8 cellular contexts compared by ENCODE assay signal in genomic region chr16:30657866-30658730, GRCh38. TPM values are rescaled to one million over a fixed set of nuclear protein-coding genes. Genes with fewer than 3 reads are reported as not detected.
DNase-seq lines count a peak whose midpoint lies in the region; ATAC-seq and TF ChIP-seq lines count a peak whose summit lies in the region.

TSS of gene FBRS (plus strand) at chr16:30658431. CDS start at chr16:30659519, 1,088 bp downstream.

- peak within 1 kb of the TSS; percentile 100 for H3K27ac Mint-ChIP-seq in T-cell

- H3K27me3 ChIP-seq in adrenal gland, result no peaks in the 10 kb centered on the region
- H3K27me3 ChIP-seq in heart left ventricle, result no peaks in the 10 kb centered on the region
- H3K27me3 ChIP-seq in upper lobe of right lung, result no peaks in the 10 kb centered on the region

- H3K4me1 ChIP-seq in adrenal gland (replicated peaks in 1 of 2), result peaks cover 26 to 43% of the 10 kb centered on the region in 2 donors
- H3K4me1 ChIP-seq in heart left ventricle, result peaks cover 0 to 47% (median 39%) of the 10 kb centered on the region in 12 donors
- H3K4me1 ChIP-seq in upper lobe of right lung, result peaks cover 31% of the 10 kb centered on the region

- CTCF ChIA-PET in T-cell (lab: Charles Lee), result interaction anchor here in 1 of 2 donors (0.6 to 2.0 kb wide), 5 partner anchors 8 to 733 kb away, joined by 3 to 16 read pairs (median 4); partner anchors contain the start of genes DCTPP1 and ZNF764

- peak within 1 kb of the TSS; percentile 91 to 98 (median 95) for H3K4me3 Mint-ChIP-seq in T-cell

- H3K4me3 ChIP-seq in adrenal gland (peak within 1 kb of the TSS; percentile 60 to 97 (median 90)), heart left ventricle (peak within 1 kb of the TSS; percentile 68 to 96 (median 90)), upper lobe of right lung (peak within 1 kb of the TSS; percentile 83)

- DNase-seq in NCI-H1436 (lab: John Stamatoyannopoulos, UW), result peak; percentile 100
- peak; percentile 99 to 100 (median 100) for DNase-seq in T-cell
- peak; percentile 100 for DNase-seq in adrenal gland
- peak; percentile 100 for DNase-seq in heart left ventricle
- DNase-seq in posterior cingulate gyrus, result peak; percentile 99 to 100 (median 100)
- peak; percentile 100 for DNase-seq in upper lobe of right lung

- TF ChIP-seq POLR2A in adrenal gland (IDR thresholded peaks at IDR 0.05) (peak; percentile 93), heart left ventricle (IDR thresholded peaks at IDR 0.05) (peak in 1 of 2 donors; percentile 70)

- peak; percentile 89 for TF ChIP-seq CTCF in GM12874 (IDR thresholded peaks at IDR 0.05; ENCODE audit: insufficient read depth, low read depth, low read length)
- peak; percentile 48 to 90 (median 62) for TF ChIP-seq CTCF in adrenal gland (IDR thresholded peaks at IDR 0.05)
- peak; percentile 74 to 99 (median 90) for TF ChIP-seq CTCF in heart left ventricle (IDR thresholded peaks at IDR 0.05)
- peak; percentile 84 for TF ChIP-seq CTCF in upper lobe of right lung (IDR thresholded peaks at IDR 0.05)

- H3K9me3 Mint-ChIP-seq in T-cell, result no peaks in the 10 kb centered on the region

- H3K9me3 ChIP-seq in adrenal gland (replicated peaks in 1 of 3) (no peaks in the 10 kb centered on the region), heart left ventricle (no peaks in the 10 kb centered on the region), upper lobe of right lung (no peaks in the 10 kb centered on the region)

- peaks cover 43 to 46% (median 46%) of the 10 kb centered on the region in 3 donors for H3K4me1 Mint-ChIP-seq in T-cell

- H3K36me3 Mint-ChIP-seq in T-cell, result peaks cover 37% of the 10 kb centered on the region

- intact Hi-C loops in adrenal gland (cut with DNase I), result no loop called here
- intact Hi-C loops in heart left ventricle (cut with DNase I), result loop anchor here in 6 of 10 donors (1.0 to 10.0 kb wide), 12 partner anchors 8 to 593 kb away; partner anchors contain the start of genes SRCAP (in 2 of the 6), ZNF768 (in 2 of the 6), ZNF785 (in 2 of the 6) and ALDOA (in 1 of the 6)
- intact Hi-C loops in posterior cingulate gyrus (cut with DNase I), result loop anchor here (1.0 to 5.0 kb wide), 3 partner anchors 8 to 131 kb away; partner anchors contain the start of genes PRR14 and ZNF768
- intact Hi-C loops in upper lobe of right lung (cut with DNase I), result no loop called here

- H3K27ac ChIP-seq in adrenal gland (peak within 1 kb of the TSS; percentile 92 to 99 (median 96)), heart left ventricle (peak within 1 kb of the TSS; percentile 96 to 100 (median 98)), upper lobe of right lung (peak within 1 kb of the TSS; percentile 100)

- H3K36me3 ChIP-seq in adrenal gland (replicated peaks in 1 of 2) (peaks cover 0 to 64% of the 10 kb centered on the region in 2 donors), heart left ventricle (peaks cover 0 to 69% (median 63%) of the 10 kb centered on the region in 9 donors), upper lobe of right lung (peaks cover 61% of the 10 kb centered on the region)

- ATAC-seq in HG02798 (IDR thresholded peaks at IDR 0.05; ENCODE audit: poor library complexity, unreplicated experiment) (peak; percentile 79), T-cell (replicated peaks in 1 of 4) (peak; percentile 72 to 79 (median 73)), heart left ventricle (peak; percentile 87 to 94 (median 92)), upper lobe of right lung (peak; percentile 90)

- 0% methylated on average over 11 to 86 of the region's 86 CpGs for WGBS in adrenal gland, 4 donors
- 0 to 1% (median 0%) methylated on average over 58 to 86 of the region's 86 CpGs for WGBS in heart left ventricle, 4 donors

- POLR2A ChIA-PET in T-cell (lab: Charles Lee), result interaction anchor here (0.6 to 1.0 kb wide), 5 partner anchors 24 to 1673 kb away, joined by 3 to 4 read pairs (median 3); partner anchors contain the start of gene LAT (in 1 of the 2)

- H3K27me3 Mint-ChIP-seq in T-cell, result no peaks in the 10 kb centered on the region

RNA-seq across cellular contexts. Expression of gene FBRS, which starts in this region (rescaled TPM):
- total RNA-seq in T-cell, result 100 to 1,000 TPM; 159 to 186 (median 167) TPM
- total RNA-seq in adrenal gland, result 10 to 100 TPM; 20.4 to 84.0 (median 46.8) TPM
- 100 to 1,000 TPM in 1 of 3 donors, 10 to 100 TPM in 2; 18.3 to 186 (median 82.9) TPM for polyA plus RNA-seq in adrenal gland
- 10 to 100 TPM; 16.3 to 38.3 (median 31.9) TPM for total RNA-seq in heart left ventricle
- 10 to 100 TPM; 27.2 to 38.1 TPM for polyA plus RNA-seq in heart left ventricle
- 65.0 TPM for total RNA-seq in upper lobe of right lung

Comparison
In these comparisons a context has a peak if more than half of its experiments do, and no peak if none do; other contexts are left out.
1. Peak in every context shown above with its lines: DNase-seq, ATAC-seq, H3K4me3 ChIP-seq and H3K27ac ChIP-seq.
2. intact Hi-C loops: an anchor here in heart left ventricle (1.0 to 10.0 kb wide) and posterior cingulate gyrus (1.0 to 5.0 kb wide); none called in adrenal gland and upper lobe of right lung.